Comparison of ENCODE assay signal across 8 cellular contexts in the genomic region with DNA sequence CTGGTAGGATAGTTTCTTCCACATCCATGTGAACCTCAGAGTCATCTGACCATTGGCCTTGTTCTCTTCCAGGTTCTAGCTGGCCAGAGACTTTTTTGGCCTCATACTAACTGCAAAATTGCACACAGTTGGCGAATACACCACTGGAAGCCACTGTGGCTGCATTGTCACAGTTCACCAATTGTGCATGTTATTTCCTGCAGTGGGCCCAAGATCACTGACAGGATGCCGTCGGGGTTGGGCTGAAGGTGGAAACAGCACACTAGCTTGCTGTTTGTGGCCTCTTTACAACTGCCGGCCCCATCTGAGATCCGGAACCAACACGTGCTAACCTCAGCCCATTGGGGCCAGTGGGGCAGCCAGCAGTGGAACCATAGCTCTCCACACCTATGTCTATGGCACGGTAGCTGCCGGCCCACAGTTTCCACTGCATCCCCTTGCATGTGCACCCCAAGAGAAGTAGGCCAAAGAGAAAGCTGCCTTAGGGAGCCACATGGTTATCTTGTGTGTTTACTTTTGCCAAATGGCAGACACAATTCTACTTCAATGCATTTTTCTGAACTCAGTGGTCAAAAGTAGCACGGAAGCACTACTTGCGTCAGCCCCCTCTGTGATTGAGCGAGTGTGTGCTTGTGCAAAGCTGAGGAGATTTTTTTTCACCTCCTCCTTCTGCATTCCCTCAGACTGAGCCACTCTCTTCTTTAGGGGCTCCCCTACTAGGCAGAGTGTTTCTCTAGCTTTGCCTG.
DNase-seq lines count a peak whose midpoint lies in the region; ATAC-seq and TF ChIP-seq lines count a peak whose summit lies in the region.

No MANE protein-coding gene starts in this region.

- H3K27me3 ChIP-seq in breast epithelium (no peaks in the 10 kb centered on the region), adrenal gland (no peaks in the 10 kb centered on the region), gastrocnemius medialis (no peaks in the 10 kb centered on the region), esophagus muscularis mucosa (no peaks in the 10 kb centered on the region)

- H3K27ac ChIP-seq in breast epithelium: peak overlapping the region; percentile 8 to 27
- H3K27ac ChIP-seq in adrenal gland: no peak overlapping the region
- H3K27ac ChIP-seq in gastrocnemius medialis: peak overlapping the region in 1 of 4 donors; percentile 22
- H3K27ac ChIP-seq in esophagus muscularis mucosa (replicated peaks in 1 of 4): peak overlapping the region in 1 of 4 donors; percentile 45

- H3K4me3 Mint-ChIP-seq in MCF 10A (ENCODE audit: unreplicated experiment): no peak overlapping the region

- CTCF ChIA-PET in MCF 10A (lab: Yijun Ruan, JAX): no interaction called here

- H3K27ac Mint-ChIP-seq in MCF 10A (ENCODE audit: low read depth, unreplicated experiment): no peak overlapping the region

- H3K4me3 ChIP-seq in breast epithelium: no peak overlapping the region
- H3K4me3 ChIP-seq in adrenal gland: no peak overlapping the region
- no peak overlapping the region for H3K4me3 ChIP-seq in gastrocnemius medialis
- H3K4me3 ChIP-seq in esophagus muscularis mucosa: no peak overlapping the region

- peak; percentile 54 to 55 for ATAC-seq in gastrocnemius medialis

- H3K36me3 ChIP-seq in breast epithelium: no peaks in the 10 kb centered on the region
- no peaks in the 10 kb centered on the region for H3K36me3 ChIP-seq in adrenal gland (replicated peaks in 1 of 2)
- no peaks in the 10 kb centered on the region for H3K36me3 ChIP-seq in gastrocnemius medialis
- H3K36me3 ChIP-seq in esophagus muscularis mucosa: no peaks in the 10 kb centered on the region

- WGBS in adrenal gland, 4 donors: 78 to 89% (median 79%) methylated on average over 5 to 11 of the region's 11 CpGs
- WGBS in esophagus muscularis mucosa: 95% methylated on average over 3 of the region's 11 CpGs

- no peaks in the 10 kb centered on the region for H3K9me3 ChIP-seq in breast epithelium
- no peaks in the 10 kb centered on the region for H3K9me3 ChIP-seq in adrenal gland (replicated peaks in 1 of 3)
- no peaks in the 10 kb centered on the region for H3K9me3 ChIP-seq in gastrocnemius medialis
- no peaks in the 10 kb centered on the region for H3K9me3 ChIP-seq in esophagus muscularis mucosa

- TF ChIP-seq POLR2A in breast epithelium (IDR thresholded peaks at IDR 0.05) (no peak), Raji (IDR thresholded peaks at IDR 0.05; ENCODE audit: insufficient read depth, low read depth, low read length) (peak; percentile 57; the same call in 1 of the 2 replicates), adrenal gland (IDR thresholded peaks at IDR 0.05) (no peak), gastrocnemius medialis (IDR thresholded peaks at IDR 0.05) (no peak), esophagus muscularis mucosa (IDR thresholded peaks at IDR 0.05; ENCODE audit: low read depth) (no peak)

- intact Hi-C loops in breast epithelium (cut with DNase I; ENCODE audit: low total_unique reads): no loop called here
- intact Hi-C loops in MCF 10A (cut with micrococcal nuclease): no loop called here
- intact Hi-C loops in adrenal gland (cut with DNase I): no loop called here
- intact Hi-C loops in gastrocnemius medialis (cut with DNase I; ENCODE audit: low total_unique reads): no loop called here
- intact Hi-C loops in esophagus muscularis mucosa (cut with DNase I): no loop called here

- no peak for TF ChIP-seq CTCF in breast epithelium (IDR thresholded peaks at IDR 0.05)
- no peak for TF ChIP-seq CTCF in MCF 10A (IDR thresholded peaks at IDR 0.05; ENCODE audit: unreplicated experiment)
- no peak for TF ChIP-seq CTCF in adrenal gland (IDR thresholded peaks at IDR 0.05)
- TF ChIP-seq CTCF in gastrocnemius medialis (IDR thresholded peaks at IDR 0.05 in 4 of 5, conservative IDR thresholded peaks at IDR 0.05 in 1 of 5): no peak
- TF ChIP-seq CTCF in esophagus muscularis mucosa (IDR thresholded peaks at IDR 0.05): no peak

- TF ChIP-seq EP300 in esophagus muscularis mucosa (IDR thresholded peaks at IDR 0.05): no peak

- POLR2A ChIA-PET in MCF 10A (lab: Yijun Ruan, JAX): interaction anchor here (0.5 to 1.1 kb wide), 5 partner anchors 8 to 508 kb away, joined by 3 read pairs; no protein-coding TSS in a partner anchor

- DNase-seq in breast epithelium (ENCODE audit: low spot score in 2 of 2) (no peak), MCF 10A (ENCODE audit: unreplicated experiment) (no peak), adrenal gland (peak in 4 of 7 donors; percentile 21 to 53 (median 26)), gastrocnemius medialis (peak in 1 of 2 donors; percentile 29), NCI-H1694 treated with DMSO at 0.1 percent for 48 hours (lab: John Stamatoyannopoulos, UW) (no peak), esophagus muscularis mucosa (ENCODE audit: extremely low spot score) (no peak), HUDEP-2 (lab: John Stamatoyannopoulos, UW; ENCODE audit: unreplicated experiment in 76 of 76) (no peak)

- no TSS peak for BruUV-seq in MCF 10A (replicated peaks; lab: Mats Ljungman, UMichigan)

- peaks cover 10% of the 10 kb centered on the region for H3K4me1 Mint-ChIP-seq in MCF 10A (ENCODE audit: insufficient read depth, unreplicated experiment)

- H3K27me3 Mint-ChIP-seq in MCF 10A (ENCODE audit: insufficient read depth, unreplicated experiment): no peaks in the 10 kb centered on the region

- H3K36me3 Mint-ChIP-seq in MCF 10A (ENCODE audit: insufficient read depth, unreplicated experiment): no peaks in the 10 kb centered on the region

- peaks cover 0 to 10% of the 10 kb centered on the region in 2 donors for H3K4me1 ChIP-seq in breast epithelium
- peaks cover 0 to 12% of the 10 kb centered on the region in 2 donors for H3K4me1 ChIP-seq in adrenal gland (replicated peaks in 1 of 2)
- H3K4me1 ChIP-seq in gastrocnemius medialis: peaks cover 14 to 25% of the 10 kb centered on the region in 2 donors
- H3K4me1 ChIP-seq in esophagus muscularis mucosa: peaks cover 12 to 33% (median 30%) of the 10 kb centered on the region in 4 donors

- no peaks in the 10 kb centered on the region for H3K9me3 Mint-ChIP-seq in MCF 10A (ENCODE audit: unreplicated experiment)

- in situ Hi-C loops in gastrocnemius medialis (cut with MboI; ENCODE audit: low sequenced_read_pairs in 4 of 4): no loop called here

Comparison
In these comparisons a context has a peak if more than half of its experiments do, and no peak if none do; other contexts are left out.
1. DNase-seq: peak in adrenal gland (4 of 7); none in breast epithelium (0 of 2), MCF 10A (single experiment), NCI-H1694 treated with DMSO at 0.1 percent for 48 hours (single experiment), esophagus muscularis mucosa (single experiment) and HUDEP-2 (0 of 76).
2. H3K27ac ChIP-seq: peak in breast epithelium (2 of 2); none in adrenal gland (0 of 5).